ENCODE assay signal across 20 cellular contexts in the genomic region with DNA sequence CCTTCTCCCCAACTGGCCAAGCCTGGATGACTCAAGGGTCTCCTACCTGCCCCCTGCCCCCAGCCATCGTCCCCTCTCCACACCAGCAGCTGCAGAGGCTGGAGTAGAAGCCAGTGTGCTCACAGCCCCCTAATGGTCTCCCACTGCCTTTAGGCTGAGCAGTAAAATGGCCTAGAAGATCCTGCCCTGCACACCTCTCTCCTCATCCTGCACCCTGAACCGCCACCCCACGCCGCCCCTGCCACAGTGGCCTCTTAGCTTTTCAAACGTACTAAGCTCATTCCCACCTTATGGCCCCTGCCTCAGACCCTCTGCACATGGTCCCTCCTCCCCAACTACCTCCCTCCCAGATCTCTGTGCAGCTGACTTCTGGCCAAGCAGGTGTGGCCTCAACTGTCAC.
"Had no signal": no experiment of that assay in that cellular context is flagged by ENCODE, and none has a peak within 500 bp of the region (broad histone marks: within the 10 kb centered on the region; RNA-seq: fewer than 3 reads in every experiment).

No MANE protein-coding gene starts in this region.

- ATAC-seq: activated T-cell treated with anti-CD3 and anti-CD28 coated beads, Interleukin-2, amount 50 U/mL, for 4 hours; PC-3 had no signal

- H3K9me3 Mint-ChIP-seq: activated B cell treated with CpG ODN at 0.5 μM for 24 hours; activated CD4-positive, alpha-beta memory T cell treated with anti-CD3 and anti-CD28 coated beads for 36 hours; activated CD4-positive, alpha-beta T cell treated with anti-CD3 and anti-CD28 coated beads, Interleukin-2, amount 10 ng/mL, durations not matched to agents 7 days and 5 days; activated naive CD8-positive, alpha-beta T cell treated with anti-CD3 and anti-CD28 coated beads for 36 hours; activated T-cell treated with anti-CD3 and anti-CD28 coated beads, Interleukin-2, amount 50 U/mL, for 4 hours; T-helper 1 cell treated with Interleukin-12 subunit alpha and Interleukin-12 subunit beta and Interleukin-4 antibody, amounts not matched to agents 30 μg/mL and 1 μg/mL, for 36 hours had no signal

- H3K27ac Mint-ChIP-seq: activated B cell treated with CpG ODN at 0.5 μM for 24 hours; activated CD4-positive, alpha-beta memory T cell treated with anti-CD3 and anti-CD28 coated beads for 36 hours; activated CD4-positive, alpha-beta T cell treated with anti-CD3 and anti-CD28 coated beads, Interleukin-2, amount 10 ng/mL, durations not matched to agents 7 days and 5 days; activated naive CD8-positive, alpha-beta T cell treated with anti-CD3 and anti-CD28 coated beads for 36 hours; T-helper 1 cell treated with Interleukin-12 subunit alpha and Interleukin-12 subunit beta and Interleukin-4 antibody, amounts not matched to agents 30 μg/mL and 1 μg/mL, for 36 hours had no signal

- H3K27ac ChIP-seq: brain microvascular endothelial cell, cardiac muscle cell had no signal

- H3K36me3 ChIP-seq: cardiac muscle cell had no signal

- DNase-seq: activated B cell treated with CpG ODN at 0.5 μM for 24 hours; activated CD4-positive, alpha-beta memory T cell treated with anti-CD3 and anti-CD28 coated beads for 36 hours; activated CD4-positive, alpha-beta T cell treated with anti-CD3 and anti-CD28 coated beads, Interleukin-2, amount 10 ng/mL, durations not matched to agents 7 days and 5 days; activated CD8-positive, alpha-beta memory T cell treated with anti-CD3 and anti-CD28 coated beads for 24 hours; activated effector memory CD4-positive, alpha-beta T cell treated with anti-CD3 and anti-CD28 coated beads, Interleukin-2, amount 50 U/mL, for 16 hours; activated naive CD4-positive, alpha-beta T cell treated with Interleukin-2 at 50 U/mL for 16 hours; activated naive CD8-positive, alpha-beta T cell treated with anti-CD3 and anti-CD28 coated beads for 36 hours; activated T-cell treated with anti-CD3 and anti-CD28 coated beads, Interleukin-2, amount 50 U/mL, for 4 hours; brain microvascular endothelial cell; KG1; NCI-H1048; NCI-H146; NCI-H187 treated with DMSO at 0.1 percent for 48 hours; NCI-H2081 treated with DMSO at 0.1 percent for 48 hours; NCI-H446; NCI-H524; PC-3; SHP77 had no signal

- H3K27me3 Mint-ChIP-seq: activated B cell treated with CpG ODN at 0.5 μM for 24 hours; activated CD4-positive, alpha-beta memory T cell treated with anti-CD3 and anti-CD28 coated beads for 36 hours; activated CD4-positive, alpha-beta T cell treated with anti-CD3 and anti-CD28 coated beads, Interleukin-2, amount 10 ng/mL, durations not matched to agents 7 days and 5 days; activated naive CD8-positive, alpha-beta T cell treated with anti-CD3 and anti-CD28 coated beads for 36 hours had no signal

- H3K4me3 ChIP-seq: cardiac muscle cell had no signal

- H3K4me3 Mint-ChIP-seq: activated B cell treated with CpG ODN at 0.5 μM for 24 hours; activated CD4-positive, alpha-beta memory T cell treated with anti-CD3 and anti-CD28 coated beads for 36 hours; activated CD4-positive, alpha-beta T cell treated with anti-CD3 and anti-CD28 coated beads, Interleukin-2, amount 10 ng/mL, durations not matched to agents 7 days and 5 days; activated naive CD8-positive, alpha-beta T cell treated with anti-CD3 and anti-CD28 coated beads for 36 hours; activated T-cell treated with anti-CD3 and anti-CD28 coated beads, Interleukin-2, amount 50 U/mL, for 4 hours; T-helper 1 cell treated with Interleukin-12 subunit alpha and Interleukin-12 subunit beta and Interleukin-4 antibody, amounts not matched to agents 30 μg/mL and 1 μg/mL, for 36 hours had no signal

- H3K4me1 Mint-ChIP-seq: activated B cell treated with CpG ODN at 0.5 μM for 24 hours; activated CD4-positive, alpha-beta T cell treated with anti-CD3 and anti-CD28 coated beads, Interleukin-2, amount 10 ng/mL, durations not matched to agents 7 days and 5 days; activated naive CD8-positive, alpha-beta T cell treated with anti-CD3 and anti-CD28 coated beads for 36 hours had no signal

- H3K27me3 ChIP-seq: brain microvascular endothelial cell, cardiac muscle cell had no signal
